ENCODE assay signal across 2 cellular contexts in genomic region chr11:119666061-119666460, GRCh38.
TF ChIP-seq lines count a peak whose summit lies in the region.

No MANE protein-coding gene starts in this region.

TF ChIP-seq in SK-N-SH treated with all-trans-retinoic acid at 6 μM for 48 hours, 23 proteins besides CTCF, POLR2A, EP300 and RAD21 (continued from another document):
- TF ChIP-seq POU6F1 (CRISPR knock-in tag; IDR thresholded peaks at IDR 0.05; ENCODE audit: borderline replicate concordance, low read depth) (no peak), SNAI2 (CRISPR knock-in tag; IDR thresholded peaks at IDR 0.05) (no peak), TSHZ2 (CRISPR knock-in tag; IDR thresholded peaks at IDR 0.05) (no peak), ZNF70 (CRISPR knock-in tag; IDR thresholded peaks at IDR 0.05) (no peak), OSR1 (CRISPR knock-in tag; IDR thresholded peaks at IDR 0.05) (no peak), GLIS3 (CRISPR knock-in tag; IDR thresholded peaks at IDR 0.05) (no peak), ESRRG (CRISPR knock-in tag; IDR thresholded peaks at IDR 0.05) (no peak), ZC3H10 (CRISPR knock-in tag; IDR thresholded peaks at IDR 0.05) (no peak), ZNF8 (CRISPR knock-in tag; IDR thresholded peaks at IDR 0.05) (no peak), PPARA (CRISPR knock-in tag; IDR thresholded peaks at IDR 0.05; ENCODE audit: borderline replicate concordance) (no peak), ZFP3 (CRISPR knock-in tag; IDR thresholded peaks at IDR 0.05) (no peak), CSDC2 (CRISPR knock-in tag; IDR thresholded peaks at IDR 0.05) (no peak), BACH2 (CRISPR knock-in tag; IDR thresholded peaks at IDR 0.05; ENCODE audit: borderline replicate concordance) (no peak)
- TF ChIP-seq, protein P1, sequence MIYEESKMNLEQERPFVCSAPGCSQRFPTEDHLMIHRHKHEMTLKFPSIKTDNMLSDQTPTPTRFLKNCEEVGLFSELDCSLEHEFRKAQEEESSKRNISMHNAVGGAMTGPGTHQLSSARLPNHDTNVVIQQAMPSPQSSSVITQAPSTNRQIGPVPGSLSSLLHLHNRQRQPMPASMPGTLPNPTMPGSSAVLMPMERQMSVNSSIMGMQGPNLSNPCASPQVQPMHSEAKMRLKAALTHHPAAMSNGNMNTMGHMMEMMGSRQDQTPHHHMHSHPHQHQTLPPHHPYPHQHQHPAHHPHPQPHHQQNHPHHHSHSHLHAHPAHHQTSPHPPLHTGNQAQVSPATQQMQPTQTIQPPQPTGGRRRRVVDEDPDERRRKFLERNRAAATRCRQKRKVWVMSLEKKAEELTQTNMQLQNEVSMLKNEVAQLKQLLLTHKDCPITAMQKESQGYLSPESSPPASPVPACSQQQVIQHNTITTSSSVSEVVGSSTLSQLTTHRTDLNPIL (CRISPR knock-in tag; IDR thresholded peaks at IDR 0.05; ENCODE audit: low read depth), result no peak
- TF ChIP-seq, protein P2, sequence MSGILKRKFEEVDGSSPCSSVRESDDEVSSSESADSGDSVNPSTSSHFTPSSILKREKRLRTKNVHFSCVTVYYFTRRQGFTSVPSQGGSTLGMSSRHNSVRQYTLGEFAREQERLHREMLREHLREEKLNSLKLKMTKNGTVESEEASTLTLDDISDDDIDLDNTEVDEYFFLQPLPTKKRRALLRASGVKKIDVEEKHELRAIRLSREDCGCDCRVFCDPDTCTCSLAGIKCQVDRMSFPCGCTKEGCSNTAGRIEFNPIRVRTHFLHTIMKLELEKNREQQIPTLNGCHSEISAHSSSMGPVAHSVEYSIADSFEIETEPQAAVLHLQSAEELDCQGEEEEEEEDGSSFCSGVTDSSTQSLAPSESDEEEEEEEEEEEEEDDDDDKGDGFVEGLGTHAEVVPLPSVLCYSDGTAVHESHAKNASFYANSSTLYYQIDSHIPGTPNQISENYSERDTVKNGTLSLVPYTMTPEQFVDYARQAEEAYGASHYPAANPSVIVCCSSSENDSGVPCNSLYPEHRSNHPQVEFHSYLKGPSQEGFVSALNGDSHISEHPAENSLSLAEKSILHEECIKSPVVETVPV (CRISPR knock-in tag; IDR thresholded peaks at IDR 0.05), result no peak

TF ChIP-seq in GM12878, 131 proteins besides CTCF, POLR2A, EP300 and RAD21 (continued from another document):
- TF ChIP-seq, protein P3, sequence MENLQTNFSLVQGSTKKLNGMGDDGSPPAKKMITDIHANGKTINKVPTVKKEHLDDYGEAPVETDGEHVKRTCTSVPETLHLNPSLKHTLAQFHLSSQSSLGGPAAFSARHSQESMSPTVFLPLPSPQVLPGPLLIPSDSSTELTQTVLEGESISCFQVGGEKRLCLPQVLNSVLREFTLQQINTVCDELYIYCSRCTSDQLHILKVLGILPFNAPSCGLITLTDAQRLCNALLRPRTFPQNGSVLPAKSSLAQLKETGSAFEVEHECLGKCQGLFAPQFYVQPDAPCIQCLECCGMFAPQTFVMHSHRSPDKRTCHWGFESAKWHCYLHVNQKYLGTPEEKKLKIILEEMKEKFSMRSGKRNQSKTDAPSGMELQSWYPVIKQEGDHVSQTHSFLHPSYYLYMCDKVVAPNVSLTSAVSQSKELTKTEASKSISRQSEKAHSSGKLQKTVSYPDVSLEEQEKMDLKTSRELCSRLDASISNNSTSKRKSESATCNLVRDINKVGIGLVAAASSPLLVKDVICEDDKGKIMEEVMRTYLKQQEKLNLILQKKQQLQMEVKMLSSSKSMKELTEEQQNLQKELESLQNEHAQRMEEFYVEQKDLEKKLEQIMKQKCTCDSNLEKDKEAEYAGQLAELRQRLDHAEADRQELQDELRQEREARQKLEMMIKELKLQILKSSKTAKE (IDR thresholded peaks at IDR 0.05; ENCODE audit: low read depth, poor library complexity, severe bottlenecking), result no peak
TF ChIP-seq in GM12878: peak in this region for 1.
